Comparison of ENCODE assay signal across 17 cellular contexts in the genomic region with DNA sequence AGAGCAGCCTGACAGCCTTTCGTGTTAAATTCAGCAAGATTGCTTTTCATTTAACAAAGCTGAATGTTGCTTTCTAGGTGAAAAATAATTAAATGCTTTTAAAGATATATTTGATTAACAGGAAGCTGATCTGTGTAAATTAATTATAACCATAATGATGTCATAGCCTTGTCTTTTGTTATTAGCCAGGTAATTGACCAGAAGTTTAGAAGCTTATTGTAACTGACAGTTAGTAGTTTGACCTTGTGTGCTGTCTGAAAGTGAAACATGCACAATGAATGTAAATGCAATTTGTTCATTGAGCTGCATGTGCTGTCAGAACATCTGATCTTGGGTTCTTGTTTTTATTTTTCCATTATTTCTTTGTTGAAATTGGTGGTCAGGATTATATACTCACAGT. TPM values are rescaled to one million over a fixed set of nuclear protein-coding genes. Genes with fewer than 3 reads are reported as not detected.
DNase-seq lines count a peak whose midpoint lies in the region; ATAC-seq lines count a peak whose summit lies in the region.
"Had no signal": no experiment of that assay in that cellular context is flagged by ENCODE, and none has a peak within 500 bp of the region (broad histone marks: within the 10 kb centered on the region; RNA-seq: fewer than 3 reads in every experiment).

No MANE protein-coding gene starts in this region.

- no peaks in the 10 kb centered on the region; the same call in 1 of the 2 replicates for H3K36me3 ChIP-seq in Karpas-422 (ENCODE audit: insufficient read depth, low read length)
- H3K36me3 ChIP-seq: pancreas had no signal

- H3K27ac ChIP-seq in Karpas-422 (ENCODE audit: low read length) = no peak overlapping the region
- H3K27ac ChIP-seq: pancreas had no signal

- peak overlapping the region; percentile 46 for H3K4me2 ChIP-seq in Karpas-422 (ENCODE audit: low read depth, low read length, poor library complexity, severe bottlenecking)

- peak overlapping the region; percentile 30; the same call in 1 of the 2 replicates for H3K9ac ChIP-seq in Karpas-422 (ENCODE audit: low read length)

- H3K4me3 ChIP-seq in Karpas-422 (ENCODE audit: low read length) = 0 out of 2 replicates have a peak overlapping the region, but pooled peaks have one; percentile 10
- H3K4me3 ChIP-seq: pancreas had no signal

- H3K79me2 ChIP-seq in Karpas-422 (ENCODE audit: low read length) = peaks cover 18% of the 10 kb centered on the region

- H2AFZ ChIP-seq in Karpas-422 (ENCODE audit: low read length) = no peak overlapping the region

- no peaks in the 10 kb centered on the region for H3K9me2 ChIP-seq in Karpas-422 (replicated peaks; ENCODE audit: insufficient read depth, low read length)

- DNase-seq in Karpas-422 = no peak
- DNase-seq in left cardiac atrium = no peak
- DNase-seq in hepatic stellate cell (ENCODE audit: low spot score) = no peak
- DNase-seq in SKM-1 treated with dmso at 0.1 percent for 144 hours (lab: John Stamatoyannopoulos, UW; ENCODE audit: unreplicated experiment) = no peak
- DNase-seq: activated CD4-positive, alpha-beta T cell treated with anti-CD3 and anti-CD28 coated beads, Interleukin-2, amount 50 U/mL, for 1 hour; GF-D8; hypothalamus; NCI-H187 treated with DMSO at 0.1 percent for 48 hours; pancreas; T1000 had no signal

- no peaks in the 10 kb centered on the region for H3K27me3 ChIP-seq in Karpas-422 (ENCODE audit: low read length)
- H3K27me3 ChIP-seq: pancreas had no signal

- intact Hi-C loops in left cardiac atrium (cut with DNase I) = no loop called here

- H4K20me1 ChIP-seq in Karpas-422 (ENCODE audit: insufficient read depth, low read depth, low read length) = no peaks in the 10 kb centered on the region; the same call in 1 of the 2 replicates

- ATAC-seq in GM18499 (IDR thresholded peaks at IDR 0.05; ENCODE audit: insufficient read depth, unreplicated experiment) (peak; percentile 78), GM21360 (IDR thresholded peaks at IDR 0.05; ENCODE audit: unreplicated experiment) (peak; percentile 46), HG02938 (IDR thresholded peaks at IDR 0.05; ENCODE audit: unreplicated experiment) (peak; percentile 59), left cardiac atrium (no peak), GM21423 (IDR thresholded peaks at IDR 0.05; ENCODE audit: unreplicated experiment) (no peak)
- ATAC-seq: activated T-helper 17 cell treated with anti-CD3 and anti-CD28 coated beads, Interleukin-2, amount 50 U/mL, for 72 hours; left lobe of liver; pancreas; Right ventricle myocardium inferior had no signal

- no peaks in the 10 kb centered on the region for H3K9me3 ChIP-seq in Karpas-422 (ENCODE audit: low read length)
- H3K9me3 ChIP-seq: pancreas had no signal

- H3K4me1 ChIP-seq in Karpas-422 (ENCODE audit: low read length) = peaks cover 57% of the 10 kb centered on the region
- H3K4me1 ChIP-seq: pancreas had no signal

RNA-seq across cellular contexts. Expression of gene RHBDD1, which starts 9.9 kb away (rescaled TPM):
- total RNA-seq in Karpas-422 (2014; rRNA removed; shearing (Covaris generic); ENCODE audit: low replicate concordance) = 35.6 and 74.9 TPM in 2 replicates
- 10 to 100 TPM; 35.6 to 38.1 TPM for total RNA-seq in left cardiac atrium

RNA-seq across cellular contexts. Expression of gene IRS1, which starts 46.1 kb away (rescaled TPM):
- total RNA-seq in Karpas-422 (2014; rRNA removed; shearing (Covaris generic); ENCODE audit: low replicate concordance) = 3.5 and 3.9 TPM in 2 replicates
- 10 to 100 TPM; 13.7 to 15.1 TPM for total RNA-seq in left cardiac atrium

Comparison
In these comparisons a context has a peak if more than half of its experiments do, and no peak if none do; other contexts are left out.
1. ATAC-seq: peak in GM18499 (single experiment), GM21360 (single experiment) and HG02938 (single experiment); none in left cardiac atrium (0 of 2) and GM21423 (single experiment).